18 cellular contexts compared by ENCODE assay signal in genomic region chr11:36122715-36123114, GRCh38.
"Had no signal": no experiment of that assay in that cellular context is flagged by ENCODE, and none has a peak within 500 bp of the region (broad histone marks: within the 10 kb centered on the region; RNA-seq: fewer than 3 reads in every experiment).

No MANE protein-coding gene starts in this region.

- DNase-seq: activated CD4-positive, alpha-beta T cell treated with anti-CD3 and anti-CD28 coated beads for 4 hours; activated CD8-positive, alpha-beta memory T cell treated with anti-CD3 and anti-CD28 coated beads, Interleukin-2, amount 50 U/mL, for 48 hours; activated CD8-positive, alpha-beta T cell treated with anti-CD3 and anti-CD28 coated beads, Interleukin-2, amount 10 ng/mL, durations not matched to agents 7 days and 5 days; activated naive CD4-positive, alpha-beta T cell; central memory CD4-positive, alpha-beta T cell; cortex of kidney; effector memory CD4-positive, alpha-beta T cell; heart left ventricle; islet precursor cell; left lung; mesenchymal stem cell; right cardiac atrium; spleen; stimulated activated CD4-positive, alpha-beta T cell treated with anti-CD3 and anti-CD28 coated beads, Interleukin-2, amount 100 ng/mL, for 24 hours; stimulated activated naive CD4-positive, alpha-beta T cell; trophoblast cell had no signal

- H3K27me3 ChIP-seq: left lung had no signal

- H3K36me3 ChIP-seq: heart left ventricle, left lung, spleen had no signal

- H3K27ac ChIP-seq: epithelial cell of prostate, heart left ventricle, left lung, spleen had no signal

- H3K4me3 ChIP-seq: heart left ventricle, left lung, spleen had no signal

- H3K9me3 ChIP-seq: heart left ventricle, left lung, spleen had no signal

- H3K4me1 ChIP-seq: heart left ventricle, left lung, spleen had no signal

- ATAC-seq: activated CD8-positive, alpha-beta T cell treated with anti-CD3 and anti-CD28 coated beads, Interleukin-2, amount 10 ng/mL, durations not matched to agents 7 days and 5 days; heart left ventricle; left lung; natural killer cell treated with Interleukin-12 subunit alpha and Interleukin-12 subunit beta and Interleukin-15 and Interleukin-18, amount 100 ng/mL, for 72 hours had no signal
